Comparison of ENCODE assay signal across 14 cellular contexts in the genomic region with DNA sequence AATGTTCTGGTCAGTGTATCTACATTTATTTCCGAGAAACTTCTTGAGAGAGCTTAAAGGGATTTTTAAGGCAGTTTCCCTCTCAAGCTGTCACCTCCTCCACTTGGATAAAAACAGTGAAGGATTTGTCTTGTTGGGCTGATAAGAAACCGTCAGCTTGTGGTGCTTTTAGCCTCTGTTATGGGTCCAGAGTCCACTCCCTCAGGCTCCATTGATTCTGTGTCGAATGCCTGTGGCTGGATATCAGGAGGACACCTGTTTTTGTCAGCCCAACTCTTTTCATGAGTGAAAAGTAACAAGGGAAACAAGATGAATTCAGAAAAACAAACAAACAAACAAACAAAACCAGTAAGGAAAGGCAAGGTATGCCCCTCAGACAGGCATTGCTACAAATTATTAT. TPM values are rescaled to one million over a fixed set of nuclear protein-coding genes. Genes with fewer than 3 reads are reported as not detected.
"Had no signal": no experiment of that assay in that cellular context is flagged by ENCODE, and none has a peak within 500 bp of the region (broad histone marks: within the 10 kb centered on the region; RNA-seq: fewer than 3 reads in every experiment).

No MANE protein-coding gene starts in this region.

- H3K4me3 ChIP-seq: body of pancreas, lower lobe of right lung, suprapubic skin had no signal

- H3K9me3 Mint-ChIP-seq: activated CD4-positive, alpha-beta memory T cell treated with anti-CD3 and anti-CD28 coated beads for 36 hours; effector memory CD8-positive, alpha-beta T cell; natural killer cell treated with Interleukin-12 subunit alpha and Interleukin-12 subunit beta and Interleukin-15 and Interleukin-18, amount 100 ng/mL, for 72 hours; stimulated activated naive CD8-positive, alpha-beta T cell treated with anti-CD3 and anti-CD28 coated beads, Interleukin-15, Interleukin-2, amounts not matched to agents 100 ng/mL and 50 ng/mL, for 24 hours had no signal

- H3K36me3 ChIP-seq: lower lobe of right lung, suprapubic skin, WERI-Rb-1 had no signal

- H3K4me1 ChIP-seq: body of pancreas, lower lobe of right lung had no signal

- H3K27me3 ChIP-seq: body of pancreas, suprapubic skin had no signal

- ATAC-seq: body of pancreas; effector memory CD8-positive, alpha-beta T cell; lower lobe of right lung; natural killer cell treated with Interleukin-12 subunit alpha and Interleukin-12 subunit beta and Interleukin-15 and Interleukin-18, amount 100 ng/mL, for 72 hours had no signal

- H3K27me3 Mint-ChIP-seq: activated naive CD8-positive, alpha-beta T cell had no signal

- H3K36me3 Mint-ChIP-seq: activated CD4-positive, alpha-beta memory T cell treated with anti-CD3 and anti-CD28 coated beads for 36 hours; activated naive CD8-positive, alpha-beta T cell; natural killer cell treated with Interleukin-12 subunit alpha and Interleukin-12 subunit beta and Interleukin-15 and Interleukin-18, amount 100 ng/mL, for 72 hours had no signal

- H3K27ac ChIP-seq: body of pancreas, lower lobe of right lung, suprapubic skin, WERI-Rb-1 had no signal

- H3K27ac Mint-ChIP-seq: activated CD4-positive, alpha-beta memory T cell treated with anti-CD3 and anti-CD28 coated beads for 36 hours; activated naive CD8-positive, alpha-beta T cell; effector memory CD8-positive, alpha-beta T cell; natural killer cell treated with Interleukin-12 subunit alpha and Interleukin-12 subunit beta and Interleukin-15 and Interleukin-18, amount 100 ng/mL, for 72 hours; stimulated activated naive CD8-positive, alpha-beta T cell treated with anti-CD3 and anti-CD28 coated beads, Interleukin-15, Interleukin-2, amounts not matched to agents 100 ng/mL and 50 ng/mL, for 24 hours had no signal

- DNase-seq: activated CD4-positive, alpha-beta memory T cell treated with anti-CD3 and anti-CD28 coated beads for 36 hours; activated T-cell treated with anti-CD3 and anti-CD28 coated beads for 4 hours; amygdala; body of pancreas; effector memory CD8-positive, alpha-beta T cell; lower lobe of right lung; nucleus accumbens; stimulated activated CD4-positive, alpha-beta T cell treated with anti-CD3 and anti-CD28 coated beads, Interleukin-2, amount 100 ng/mL, for 24 hours; trophoblast cell; WERI-Rb-1 had no signal

- H3K4me3 Mint-ChIP-seq: activated CD4-positive, alpha-beta memory T cell treated with anti-CD3 and anti-CD28 coated beads for 36 hours; activated naive CD8-positive, alpha-beta T cell; effector memory CD8-positive, alpha-beta T cell; natural killer cell treated with Interleukin-12 subunit alpha and Interleukin-12 subunit beta and Interleukin-15 and Interleukin-18, amount 100 ng/mL, for 72 hours; stimulated activated naive CD8-positive, alpha-beta T cell treated with anti-CD3 and anti-CD28 coated beads, Interleukin-15, Interleukin-2, amounts not matched to agents 100 ng/mL and 50 ng/mL, for 24 hours had no signal

- H3K9me3 ChIP-seq: body of pancreas, lower lobe of right lung, suprapubic skin had no signal

RNA-seq across cellular contexts. Expression of a gene that starts 12.4 kb away (rescaled TPM):
- total RNA-seq: activated CD4-positive, alpha-beta memory T cell treated with anti-CD3 and anti-CD28 coated beads for 36 hours; natural killer cell treated with Interleukin-12 subunit alpha and Interleukin-12 subunit beta and Interleukin-15 and Interleukin-18, amount 100 ng/mL, for 72 hours had no signal
